ENCODE assay signal across 8 cellular contexts in the genomic region with DNA sequence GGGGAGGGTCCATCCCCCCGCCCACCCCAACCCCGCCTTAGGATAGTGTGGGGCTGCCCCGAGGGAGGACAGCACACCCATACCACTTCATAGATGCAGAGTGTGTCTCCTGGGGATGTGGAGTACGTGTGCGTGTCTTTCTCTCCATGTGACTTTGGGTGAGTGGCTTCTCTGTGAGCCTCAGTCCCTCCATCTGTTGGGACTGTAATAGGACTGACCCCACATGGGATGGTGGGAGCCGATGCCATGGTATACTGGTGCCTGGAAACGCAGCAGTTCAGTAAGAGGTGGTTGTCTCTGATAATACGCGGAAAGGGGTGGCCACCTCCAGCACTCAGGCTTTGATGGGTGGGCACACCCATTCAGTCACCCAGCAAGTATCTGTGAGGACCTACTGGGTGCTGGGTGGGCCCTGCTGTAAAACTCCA. TPM values are rescaled to one million over a fixed set of nuclear protein-coding genes. Genes with fewer than 3 reads are reported as not detected.
DNase-seq lines count a peak whose midpoint lies in the region; ATAC-seq and TF ChIP-seq lines count a peak whose summit lies in the region.

No MANE protein-coding gene starts in this region.

- no TSS peak for BruUV-seq in Panc1 (replicated peaks; lab: Mats Ljungman, UMichigan)

- H2AFZ ChIP-seq in parathyroid adenoma: no peak overlapping the region

- POLR2A ChIA-PET in Panc1 (lab: Charles Lee): interaction anchor here (0.6 kb wide), 1 partner anchor 9 kb away, joined by 4 read pairs; no protein-coding TSS in a partner anchor

- H3K27ac ChIP-seq in Panc1 (ENCODE audit: low read length): peak overlapping the region; percentile 74
- peak overlapping the region; percentile 19 for H3K27ac ChIP-seq in parathyroid adenoma

- H3K9ac ChIP-seq in parathyroid adenoma: no peak overlapping the region

- H3K9me3 ChIP-seq in Panc1 (ENCODE audit: control insufficient read depth, insufficient read depth, low read depth, low read length) (no peaks in the 10 kb centered on the region), parathyroid adenoma (ENCODE audit: control insufficient read depth, low read length) (no peaks in the 10 kb centered on the region)

- DNase-seq in GM12865 (ENCODE audit: low read depth): peak; percentile 40
- no peak for DNase-seq in Panc1 (ENCODE audit: low read depth, low spot score)
- no peak for DNase-seq in epithelial cell of esophagus (ENCODE audit: low read depth)
- DNase-seq in DMS79 treated with DMSO at 0.1 percent for 48 hours (lab: John Stamatoyannopoulos, UW): no peak
- no peak for DNase-seq in SKM-1 treated with dmso at 0.1 percent for 144 hours (lab: John Stamatoyannopoulos, UW; ENCODE audit: unreplicated experiment)
- DNase-seq in cerebellar nuclear complex (lab: John Stamatoyannopoulos, UW): no peak
- no peak for DNase-seq in NCI-H1092 (lab: John Stamatoyannopoulos, UW)

- H3K4me1 ChIP-seq in Panc1 (ENCODE audit: control insufficient read depth, insufficient read depth, low read length) (peaks cover 5% of the 10 kb centered on the region), parathyroid adenoma (peaks cover 9% of the 10 kb centered on the region)

- H3K4me2 ChIP-seq in parathyroid adenoma (ENCODE audit: low read length): peak overlapping the region; percentile 77

- H3K27me3 ChIP-seq in Panc1 (ENCODE audit: control insufficient read depth, insufficient read depth, low read length) (no peaks in the 10 kb centered on the region), parathyroid adenoma (ENCODE audit: control insufficient read depth, insufficient read depth, low read length) (no peaks in the 10 kb centered on the region)

- H3K36me3 ChIP-seq in Panc1 (ENCODE audit: control insufficient read depth, insufficient read depth, low read length) (peaks cover 5% of the 10 kb centered on the region; the same call in 1 of the 2 replicates), parathyroid adenoma (ENCODE audit: control insufficient read depth, insufficient read depth, low read length) (no peaks in the 10 kb centered on the region)

- in situ Hi-C loops in Panc1 (cut with HindIII; ENCODE audit: low pct_unique_long_range_greater_than_20kb, low sequenced_read_pairs): no loop called here

- CTCF ChIA-PET in Panc1 (lab: Charles Lee): no interaction called here

- TF ChIP-seq CTCF in GM12865 (IDR thresholded peaks at IDR 0.05; ENCODE audit: insufficient read depth, low read depth, low read length, missing control alignments) (no peak), Panc1 (IDR thresholded peaks at IDR 0.05) (no peak), epithelial cell of esophagus (IDR thresholded peaks at IDR 0.05; ENCODE audit: insufficient read depth, low read depth, low read length, missing control alignments) (no peak), parathyroid adenoma (IDR thresholded peaks at IDR 0.05) (no peak)

- intact Hi-C loops in Panc1 (cut with micrococcal nuclease; ENCODE audit: unreplicated experiment): no loop called here

- H3K79me2 ChIP-seq in parathyroid adenoma: peaks cover 2% of the 10 kb centered on the region

- peak; percentile 10; the same call in 1 of the 2 replicates for ATAC-seq in Panc1

- peak overlapping the region; percentile 97 for H3K4me3 ChIP-seq in GM12865 (ENCODE audit: low read depth, low read length)
- H3K4me3 ChIP-seq in Panc1 (ENCODE audit: low read depth in 2 of 2, low read length in 2 of 2): peak overlapping the region; percentile 60 to 74
- peak overlapping the region; percentile 92 for H3K4me3 ChIP-seq in epithelial cell of esophagus (ENCODE audit: low read length)
- H3K4me3 ChIP-seq in parathyroid adenoma (ENCODE audit: low read depth, low read length): peak overlapping the region; percentile 91

RNA-seq across cellular contexts. Expression of gene PRKD2, which starts 0.8 kb away (rescaled TPM):
- 41.2 TPM for total RNA-seq in Panc1 (2021; ENCODE audit: unreplicated experiment)
- 44.2 TPM for polyA plus RNA-seq in Panc1 (2012; ENCODE audit: insufficient read length)

RNA-seq across cellular contexts. Expression of gene FKRP, which starts 28.1 kb away (rescaled TPM):
- total RNA-seq in Panc1 (2021; ENCODE audit: unreplicated experiment): 21.6 TPM
- polyA plus RNA-seq in Panc1 (2012; ENCODE audit: insufficient read length): 20.0 TPM

RNA-seq across cellular contexts. Expression of gene STRN4, which starts 28.5 kb away (rescaled TPM):
- total RNA-seq in Panc1 (2021; ENCODE audit: unreplicated experiment): 89.5 TPM
- 137 TPM for polyA plus RNA-seq in Panc1 (2012; ENCODE audit: insufficient read length)

RNA-seq across cellular contexts. Expression of gene DACT3, which starts 56.7 kb away (rescaled TPM):
- total RNA-seq in Panc1 (2021; ENCODE audit: unreplicated experiment): 1.0 TPM
- 0.44 TPM for polyA plus RNA-seq in Panc1 (2012; ENCODE audit: insufficient read length)
